1 cellular context compared by ENCODE assay signal in genomic region chr6:30163090-30163917, GRCh38.
TF ChIP-seq lines count a peak whose summit lies in the region.

TSS of gene TRIM15 (plus strand) at chr6:30163546. CDS start at chr6:30163685, 139 bp downstream.

TF ChIP-seq in HepG2, 621 proteins besides CTCF, POLR2A, EP300 and RAD21 (continued from another document and continues in another):
- TF ChIP-seq, protein P1, sequence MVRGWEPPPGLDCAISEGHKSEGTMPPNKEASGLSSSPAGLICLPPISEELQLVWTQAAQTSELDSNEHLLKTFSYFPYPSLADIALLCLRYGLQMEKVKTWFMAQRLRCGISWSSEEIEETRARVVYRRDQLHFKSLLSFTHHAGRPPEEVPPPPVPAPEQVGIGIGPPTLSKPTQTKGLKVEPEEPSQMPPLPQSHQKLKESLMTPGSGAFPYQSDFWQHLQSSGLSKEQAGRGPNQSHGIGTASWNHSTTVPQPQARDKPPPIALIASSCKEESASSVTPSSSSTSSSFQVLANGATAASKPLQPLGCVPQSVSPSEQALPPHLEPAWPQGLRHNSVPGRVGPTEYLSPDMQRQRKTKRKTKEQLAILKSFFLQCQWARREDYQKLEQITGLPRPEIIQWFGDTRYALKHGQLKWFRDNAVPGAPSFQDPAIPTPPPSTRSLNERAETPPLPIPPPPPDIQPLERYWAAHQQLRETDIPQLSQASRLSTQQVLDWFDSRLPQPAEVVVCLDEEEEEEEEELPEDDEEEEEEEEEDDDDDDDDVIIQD (CRISPR knock-in tag; IDR thresholded peaks at IDR 0.05; ENCODE audit: low read depth), result peak; percentile 52; the same call in 1 of the 2 replicates
- TF ChIP-seq ZNF616 (CRISPR knock-in tag; IDR thresholded peaks at IDR 0.05; ENCODE audit: low read depth), result peak; percentile 20; the same call in 1 of the 2 replicates
- peak; percentile 71 for TF ChIP-seq ZNF430 (CRISPR knock-in tag; IDR thresholded peaks at IDR 0.05)
- TF ChIP-seq, protein P2, sequence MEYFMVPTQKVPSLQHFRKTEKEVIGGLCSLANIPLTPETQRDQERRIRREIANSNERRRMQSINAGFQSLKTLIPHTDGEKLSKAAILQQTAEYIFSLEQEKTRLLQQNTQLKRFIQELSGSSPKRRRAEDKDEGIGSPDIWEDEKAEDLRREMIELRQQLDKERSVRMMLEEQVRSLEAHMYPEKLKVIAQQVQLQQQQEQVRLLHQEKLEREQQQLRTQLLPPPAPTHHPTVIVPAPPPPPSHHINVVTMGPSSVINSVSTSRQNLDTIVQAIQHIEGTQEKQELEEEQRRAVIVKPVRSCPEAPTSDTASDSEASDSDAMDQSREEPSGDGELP (IDR thresholded peaks at IDR 0.05; ENCODE audit: borderline replicate concordance, low read depth), result peak; percentile 61; the same call in 1 of the 2 replicates
- no peak; the same call in 1 of the 2 replicates for TF ChIP-seq BHLHE40 (IDR thresholded peaks at IDR 0.05; ENCODE audit: low read length)
- no peak for TF ChIP-seq FOXP1 (IDR thresholded peaks at IDR 0.05)
- TF ChIP-seq FOXP1 (CRISPR knock-in tag; IDR thresholded peaks at IDR 0.05), result no peak
- peak; percentile 89 for TF ChIP-seq GFI1 (CRISPR knock-in tag; IDR thresholded peaks at IDR 0.05; ENCODE audit: borderline replicate concordance)
- 0 out of 2 replicates have a peak, but pooled peaks have one; percentile 48 for TF ChIP-seq RFXAP (CRISPR knock-in tag; IDR thresholded peaks at IDR 0.05; ENCODE audit: borderline replicate concordance)
- no peak for TF ChIP-seq MAFG (CRISPR knock-in tag; IDR thresholded peaks at IDR 0.05)
- peak; percentile 90 for TF ChIP-seq ZNF619 (CRISPR knock-in tag; IDR thresholded peaks at IDR 0.05)
- no peak for TF ChIP-seq TBP (CRISPR knock-in tag; IDR thresholded peaks at IDR 0.05)
- 0 out of 2 replicates have a peak, but pooled peaks have one; percentile 36 for TF ChIP-seq ZNF839 (CRISPR knock-in tag; IDR thresholded peaks at IDR 0.05; ENCODE audit: borderline replicate concordance)
- peak; percentile 88; the same call in 1 of the 2 replicates for TF ChIP-seq ZNF510 (CRISPR knock-in tag; IDR thresholded peaks at IDR 0.05; ENCODE audit: low read depth)
- TF ChIP-seq TCF12 (IDR thresholded peaks at IDR 0.05), result no peak
- TF ChIP-seq TCF12 (CRISPR knock-in tag; IDR thresholded peaks at IDR 0.05), result peak; percentile 46; the same call in 1 of the 2 replicates
- TF ChIP-seq U2AF1 (optimal IDR thresholded peaks at IDR 0.05; ENCODE audit: low read depth, low read length), result peak; percentile 95
- peak; percentile 96; the same call in 1 of the 2 replicates for TF ChIP-seq DNMT3B (CRISPR knock-in tag; conservative IDR thresholded peaks at IDR 0.05)
- peak; percentile 74; the same call in 1 of the 2 replicates for TF ChIP-seq HOXA3 (CRISPR knock-in tag; IDR thresholded peaks at IDR 0.05)
- TF ChIP-seq ZNF124 (CRISPR knock-in tag; IDR thresholded peaks at IDR 0.05), result no peak
- no peak for TF ChIP-seq TCF7L2 (IDR thresholded peaks at IDR 0.05; ENCODE audit: low read depth, low read length)
- peak; percentile 71; the same call in 1 of the 2 replicates for TF ChIP-seq PHF8 (CRISPR knock-in tag; IDR thresholded peaks at IDR 0.05)
- peak; percentile 71; the same call in 1 of the 2 replicates for TF ChIP-seq HOXA9 (CRISPR knock-in tag; IDR thresholded peaks at IDR 0.05; ENCODE audit: borderline replicate concordance)
- peak; percentile 66; the same call in 1 of the 2 replicates for TF ChIP-seq ZMYM3 (CRISPR knock-in tag; IDR thresholded peaks at IDR 0.05)
- peak; percentile 67; the same call in 1 of the 2 replicates for TF ChIP-seq ZKSCAN5 (CRISPR knock-in tag; IDR thresholded peaks at IDR 0.05)
- TF ChIP-seq MATR3 (CRISPR knock-in tag; IDR thresholded peaks at IDR 0.05), result no peak
- peak; percentile 87 for TF ChIP-seq KAT8 (CRISPR knock-in tag; IDR thresholded peaks at IDR 0.05)
- TF ChIP-seq ARNTL (CRISPR knock-in tag; IDR thresholded peaks at IDR 0.05), result peak; percentile 77
- TF ChIP-seq, protein P3, sequence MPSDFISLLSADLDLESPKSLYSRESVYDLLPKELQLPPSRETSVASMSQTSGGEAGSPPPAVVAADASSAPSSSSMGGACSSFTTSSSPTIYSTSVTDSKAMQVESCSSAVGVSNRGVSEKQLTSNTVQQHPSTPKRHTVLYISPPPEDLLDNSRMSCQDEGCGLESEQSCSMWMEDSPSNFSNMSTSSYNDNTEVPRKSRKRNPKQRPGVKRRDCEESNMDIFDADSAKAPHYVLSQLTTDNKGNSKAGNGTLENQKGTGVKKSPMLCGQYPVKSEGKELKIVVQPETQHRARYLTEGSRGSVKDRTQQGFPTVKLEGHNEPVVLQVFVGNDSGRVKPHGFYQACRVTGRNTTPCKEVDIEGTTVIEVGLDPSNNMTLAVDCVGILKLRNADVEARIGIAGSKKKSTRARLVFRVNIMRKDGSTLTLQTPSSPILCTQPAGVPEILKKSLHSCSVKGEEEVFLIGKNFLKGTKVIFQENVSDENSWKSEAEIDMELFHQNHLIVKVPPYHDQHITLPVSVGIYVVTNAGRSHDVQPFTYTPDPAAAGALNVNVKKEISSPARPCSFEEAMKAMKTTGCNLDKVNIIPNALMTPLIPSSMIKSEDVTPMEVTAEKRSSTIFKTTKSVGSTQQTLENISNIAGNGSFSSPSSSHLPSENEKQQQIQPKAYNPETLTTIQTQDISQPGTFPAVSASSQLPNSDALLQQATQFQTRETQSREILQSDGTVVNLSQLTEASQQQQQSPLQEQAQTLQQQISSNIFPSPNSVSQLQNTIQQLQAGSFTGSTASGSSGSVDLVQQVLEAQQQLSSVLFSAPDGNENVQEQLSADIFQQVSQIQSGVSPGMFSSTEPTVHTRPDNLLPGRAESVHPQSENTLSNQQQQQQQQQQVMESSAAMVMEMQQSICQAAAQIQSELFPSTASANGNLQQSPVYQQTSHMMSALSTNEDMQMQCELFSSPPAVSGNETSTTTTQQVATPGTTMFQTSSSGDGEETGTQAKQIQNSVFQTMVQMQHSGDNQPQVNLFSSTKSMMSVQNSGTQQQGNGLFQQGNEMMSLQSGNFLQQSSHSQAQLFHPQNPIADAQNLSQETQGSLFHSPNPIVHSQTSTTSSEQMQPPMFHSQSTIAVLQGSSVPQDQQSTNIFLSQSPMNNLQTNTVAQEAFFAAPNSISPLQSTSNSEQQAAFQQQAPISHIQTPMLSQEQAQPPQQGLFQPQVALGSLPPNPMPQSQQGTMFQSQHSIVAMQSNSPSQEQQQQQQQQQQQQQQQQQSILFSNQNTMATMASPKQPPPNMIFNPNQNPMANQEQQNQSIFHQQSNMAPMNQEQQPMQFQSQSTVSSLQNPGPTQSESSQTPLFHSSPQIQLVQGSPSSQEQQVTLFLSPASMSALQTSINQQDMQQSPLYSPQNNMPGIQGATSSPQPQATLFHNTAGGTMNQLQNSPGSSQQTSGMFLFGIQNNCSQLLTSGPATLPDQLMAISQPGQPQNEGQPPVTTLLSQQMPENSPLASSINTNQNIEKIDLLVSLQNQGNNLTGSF (CRISPR knock-in tag; IDR thresholded peaks at IDR 0.05), result no peak
- peak; percentile 93 for TF ChIP-seq DMAP1 (CRISPR knock-in tag; IDR thresholded peaks at IDR 0.05)
- no peak for TF ChIP-seq ZNF407 (CRISPR knock-in tag; IDR thresholded peaks at IDR 0.05; ENCODE audit: not compliant biosample characterization)
- TF ChIP-seq ZNF18 (CRISPR knock-in tag; IDR thresholded peaks at IDR 0.05; ENCODE audit: insufficient replicate concordance), result peak; percentile 93
- no peak for TF ChIP-seq ARNT (IDR thresholded peaks at IDR 0.05)
- 0 out of 2 replicates have a peak, but pooled peaks have one; percentile 57 for TF ChIP-seq SMAD9 (CRISPR knock-in tag; IDR thresholded peaks at IDR 0.05)
- TF ChIP-seq, protein P4, sequence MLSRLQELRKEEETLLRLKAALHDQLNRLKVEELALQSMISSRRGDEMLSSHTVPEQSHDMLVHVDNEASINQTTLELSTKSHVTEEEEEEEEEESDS (CRISPR knock-in tag; IDR thresholded peaks at IDR 0.05; ENCODE audit: borderline replicate concordance), result no peak
- no peak for TF ChIP-seq PRDM4 (CRISPR knock-in tag; IDR thresholded peaks at IDR 0.05; ENCODE audit: borderline replicate concordance)
- no peak for TF ChIP-seq WIZ (CRISPR knock-in tag; IDR thresholded peaks at IDR 0.05)
- TF ChIP-seq, protein P5, sequence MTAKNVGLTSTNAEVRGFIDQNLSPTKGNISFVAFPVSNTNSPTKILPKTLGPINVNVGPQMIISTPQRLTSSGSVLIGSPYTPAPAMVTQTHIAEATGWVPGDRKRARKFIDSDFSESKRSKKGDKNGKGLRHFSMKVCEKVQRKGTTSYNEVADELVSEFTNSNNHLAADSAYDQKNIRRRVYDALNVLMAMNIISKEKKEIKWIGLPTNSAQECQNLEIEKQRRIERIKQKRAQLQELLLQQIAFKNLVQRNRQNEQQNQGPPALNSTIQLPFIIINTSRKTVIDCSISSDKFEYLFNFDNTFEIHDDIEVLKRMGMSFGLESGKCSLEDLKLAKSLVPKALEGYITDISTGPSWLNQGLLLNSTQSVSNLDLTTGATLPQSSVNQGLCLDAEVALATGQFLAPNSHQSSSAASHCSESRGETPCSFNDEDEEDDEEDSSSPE (CRISPR knock-in tag; IDR thresholded peaks at IDR 0.05), result peak; percentile 4
